Comparison of ENCODE assay signal across 11 cellular contexts in genomic region chr16:81841709-81842108, GRCh38.
DNase-seq lines count a peak whose midpoint lies in the region; ATAC-seq and FAIRE-seq lines count a peak whose summit lies in the region.
"Had no signal": no experiment of that assay in that cellular context is flagged by ENCODE, and none has a peak within 500 bp of the region (broad histone marks: within the 10 kb centered on the region; RNA-seq: fewer than 3 reads in every experiment).

No MANE protein-coding gene starts in this region.

- peak; percentile 96 for FAIRE-seq in GM18507 (lab: Jason Lieb, UNC)

- no peak for DNase-seq in GM18507 (ENCODE audit: extremely low spot score, insufficient read length, low read depth)
- peak in 1 of 2 donors; percentile 73 for DNase-seq in central memory CD8-positive, alpha-beta T cell (ENCODE audit: low spot score in 2 of 2)
- DNase-seq in kidney tubule cell (ENCODE audit: low spot score), result no peak
- DNase-seq in activated naive CD4-positive, alpha-beta T cell treated with anti-CD3 and anti-CD28 coated beads, Interleukin-2, amount 50 U/mL, for 16 hours, result no peak
- no peak for DNase-seq in C1 segment of cervical spinal cord (lab: John Stamatoyannopoulos, UW)
- no peak for DNase-seq in left ventricle myocardium superior
- DNase-seq: activated T-cell treated with anti-CD3 and anti-CD28 coated beads, Interleukin-2, amount 50 U/mL, for 48 hours; dorsolateral prefrontal cortex; NCI-H146 had no signal

- peak overlapping the region; percentile 94 for H3K27ac Mint-ChIP-seq in central memory CD8-positive, alpha-beta T cell (ENCODE audit: low read depth)

- H3K4me1 Mint-ChIP-seq in central memory CD8-positive, alpha-beta T cell, result peaks cover 40% of the 10 kb centered on the region

- no peaks in the 10 kb centered on the region for H3K9me3 Mint-ChIP-seq in central memory CD8-positive, alpha-beta T cell

- intact Hi-C loops in left ventricle myocardium superior (cut with micrococcal nuclease), result no loop called here

- no peaks in the 10 kb centered on the region for H3K27me3 Mint-ChIP-seq in central memory CD8-positive, alpha-beta T cell

- peaks cover 15% of the 10 kb centered on the region for H3K36me3 Mint-ChIP-seq in central memory CD8-positive, alpha-beta T cell (ENCODE audit: insufficient read depth)

- H3K4me3 Mint-ChIP-seq in central memory CD8-positive, alpha-beta T cell, result peak overlapping the region; percentile 79

- ATAC-seq in GM21367 (IDR thresholded peaks at IDR 0.05; ENCODE audit: unreplicated experiment) (peak; percentile 44), HG03342 (IDR thresholded peaks at IDR 0.05; ENCODE audit: unreplicated experiment) (peak; percentile 51), left ventricle myocardium superior (no peak)
- ATAC-seq in central memory CD8-positive, alpha-beta T cell (replicated peaks; ENCODE audit: extremely low read depth, poor library complexity, severe bottlenecking), result peak; percentile 85
